Comparison of ENCODE assay signal across 9 cellular contexts in the genomic region with DNA sequence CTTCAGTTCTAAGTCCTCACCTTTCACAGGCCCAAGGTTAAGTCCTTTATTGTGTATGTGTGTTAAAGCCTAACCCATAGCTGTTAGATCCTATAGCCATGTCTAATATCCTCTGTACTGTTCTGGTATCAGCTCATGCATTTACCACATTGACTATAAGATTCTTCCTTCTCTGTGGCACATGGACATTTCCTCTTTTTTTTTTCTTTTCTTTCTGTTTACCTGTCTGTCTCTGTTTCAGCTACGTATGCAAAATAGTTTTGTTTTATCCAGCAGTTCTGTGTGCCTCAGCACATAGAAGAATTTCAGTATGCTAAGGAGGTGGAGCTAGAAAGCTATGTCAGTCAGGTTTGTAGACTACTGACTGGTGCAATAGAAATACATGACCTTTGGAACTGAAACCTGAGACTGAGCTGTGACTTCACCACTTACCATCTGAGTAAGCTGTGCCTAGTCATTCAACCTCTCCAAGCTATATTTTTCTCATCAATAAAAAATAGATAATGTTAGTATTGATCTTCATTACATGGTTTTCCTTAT.
DNase-seq lines count a peak whose midpoint lies in the region; ATAC-seq and FAIRE-seq lines count a peak whose summit lies in the region.
"Had no signal": no experiment of that assay in that cellular context is flagged by ENCODE, and none has a peak within 500 bp of the region (broad histone marks: within the 10 kb centered on the region; RNA-seq: fewer than 3 reads in every experiment).

No MANE protein-coding gene starts in this region.

- H3K9me3 ChIP-seq in mucosa of rectum (ENCODE audit: control insufficient read depth in 2 of 2, low read length in 2 of 2) = no peaks in the 10 kb centered on the region
- no peaks in the 10 kb centered on the region for H3K9me3 ChIP-seq in naive thymus-derived CD4-positive, alpha-beta T cell (ENCODE audit: control insufficient read depth in 2 of 3, low read length in 3 of 3)

- H3K4me3 ChIP-seq in mucosa of rectum (ENCODE audit: low read length in 2 of 2) = peak overlapping the region in 1 of 2 donors; percentile 29
- no peak overlapping the region for H3K4me3 ChIP-seq in naive thymus-derived CD4-positive, alpha-beta T cell (ENCODE audit: low read length)

- CTCF ChIA-PET in naive thymus-derived CD4-positive, alpha-beta T cell (lab: Charles Lee) = no interaction called here

- intact Hi-C loops in naive thymus-derived CD4-positive, alpha-beta T cell (cut with micrococcal nuclease) = no loop called here

- peaks cover 0 to 5% (median 0%) of the 10 kb centered on the region in 5 donors for H3K36me3 Mint-ChIP-seq in naive thymus-derived CD4-positive, alpha-beta T cell
- H3K36me3 Mint-ChIP-seq: naive B cell had no signal

- H3K27me3 ChIP-seq in mucosa of rectum (ENCODE audit: control insufficient read depth in 2 of 2, insufficient read depth in 2 of 2, low read length in 2 of 2) = no peaks in the 10 kb centered on the region
- peaks cover 0 to 4% of the 10 kb centered on the region in 2 donors for H3K27me3 ChIP-seq in naive thymus-derived CD4-positive, alpha-beta T cell (ENCODE audit: control insufficient read depth in 2 of 2, insufficient read depth in 2 of 2, low read length in 2 of 2)

- ATAC-seq in HG03066 (IDR thresholded peaks at IDR 0.05; ENCODE audit: low read depth, unreplicated experiment) = peak; percentile 99
- ATAC-seq in naive thymus-derived CD4-positive, alpha-beta T cell = no peak

- H3K9ac ChIP-seq in mucosa of rectum (ENCODE audit: low read depth in 1 of 2, low read length in 2 of 2) = peak overlapping the region in 1 of 2 donors; percentile 34

- H3K4me1 ChIP-seq in mucosa of rectum (ENCODE audit: control insufficient read depth in 2 of 2, insufficient read depth in 2 of 2, low read length in 2 of 2) = peaks cover 8 to 20% of the 10 kb centered on the region in 2 donors
- H3K4me1 ChIP-seq in naive thymus-derived CD4-positive, alpha-beta T cell (ENCODE audit: control insufficient read depth in 2 of 2, insufficient read depth in 2 of 2, low read length in 2 of 2) = no peaks in the 10 kb centered on the region

- FAIRE-seq in GM19239 (lab: Jason Lieb, UNC) = peak; percentile 97

- in situ Hi-C loops in Caki2 (cut with HindIII; ENCODE audit: low pct_unique_long_range_greater_than_20kb, low sequenced_read_pairs) = no loop called here

- POLR2A ChIA-PET in naive thymus-derived CD4-positive, alpha-beta T cell (lab: Charles Lee) = no interaction called here

- peaks cover 5 to 44% (median 24%) of the 10 kb centered on the region in 5 donors for H3K27me3 Mint-ChIP-seq in naive thymus-derived CD4-positive, alpha-beta T cell

- no peak overlapping the region for H3K4me3 Mint-ChIP-seq in naive thymus-derived CD4-positive, alpha-beta T cell
- H3K4me3 Mint-ChIP-seq: naive B cell had no signal

- DNase-seq in Caki2 (ENCODE audit: low read depth) = peak; percentile 64
- peak; percentile 31 for DNase-seq in GM19239 (ENCODE audit: insufficient read length, low spot score)
- DNase-seq in NCI-H69 (lab: John Stamatoyannopoulos, UW) = peak; percentile 87
- DNase-seq in hypothalamus (lab: John Stamatoyannopoulos, UW) = no peak
- no peak for DNase-seq in naive thymus-derived CD4-positive, alpha-beta T cell
- no peak for DNase-seq in stimulated activated CD8-positive, alpha-beta memory T cell treated with anti-CD3 and anti-CD28 coated beads, Interleukin-4, amount 100 ng/mL, for 48 hours
- DNase-seq: naive B cell had no signal

- H3K4me1 Mint-ChIP-seq in naive thymus-derived CD4-positive, alpha-beta T cell = no peaks in the 10 kb centered on the region
- H3K4me1 Mint-ChIP-seq: naive B cell had no signal

- H3K36me3 ChIP-seq in mucosa of rectum (ENCODE audit: control insufficient read depth in 2 of 2, insufficient read depth in 2 of 2, low read length in 2 of 2) = no peaks in the 10 kb centered on the region
- no peaks in the 10 kb centered on the region for H3K36me3 ChIP-seq in naive thymus-derived CD4-positive, alpha-beta T cell (ENCODE audit: control insufficient read depth in 2 of 3, insufficient read depth in 3 of 3, low read length in 3 of 3)

- peak overlapping the region; percentile 40 to 50 for H3K27ac ChIP-seq in mucosa of rectum (ENCODE audit: low read depth in 2 of 2, low read length in 2 of 2)
- no peak overlapping the region for H3K27ac ChIP-seq in naive thymus-derived CD4-positive, alpha-beta T cell (ENCODE audit: low read depth, low read length)

- H3K9me3 Mint-ChIP-seq in naive thymus-derived CD4-positive, alpha-beta T cell = peaks cover 0 to 14% (median 2%) of the 10 kb centered on the region in 11 donors

- no peak overlapping the region for H3K27ac Mint-ChIP-seq in naive thymus-derived CD4-positive, alpha-beta T cell
- H3K27ac Mint-ChIP-seq: naive B cell had no signal

Comparison
In these comparisons a context has a peak if more than half of its experiments do, and no peak if none do; other contexts are left out.
1. DNase-seq: peak in Caki2 (single experiment), GM19239 (single experiment) and NCI-H69 (single experiment); none in hypothalamus (0 of 51), naive thymus-derived CD4-positive, alpha-beta T cell (0 of 9) and stimulated activated CD8-positive, alpha-beta memory T cell treated with anti-CD3 and anti-CD28 coated beads, Interleukin-4, amount 100 ng/mL, for 48 hours (single experiment).